8 cellular contexts compared by ENCODE assay signal in the genomic region with DNA sequence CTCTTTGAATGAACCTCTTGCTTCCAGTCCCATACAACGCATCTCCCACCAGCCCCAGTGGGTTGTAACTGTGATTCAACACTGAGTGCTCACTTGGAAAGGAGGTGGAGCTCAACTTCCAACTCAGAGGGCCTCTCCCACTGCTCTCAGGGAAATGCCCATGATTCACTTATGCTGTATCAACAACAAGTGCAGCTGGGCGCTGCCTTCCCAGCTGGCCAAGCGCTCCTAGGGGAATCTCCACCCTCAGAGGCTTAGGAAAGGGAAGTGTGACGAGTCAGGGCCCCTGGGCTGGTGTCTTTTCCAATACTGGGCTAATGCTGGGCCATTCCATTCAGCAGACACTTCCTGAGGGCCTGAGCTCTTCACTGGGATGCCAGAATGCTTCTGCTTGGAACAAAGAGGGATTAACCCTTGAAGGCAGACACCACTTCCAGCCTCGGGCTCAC. TPM values are rescaled to one million over a fixed set of nuclear protein-coding genes. Genes with fewer than 3 reads are reported as not detected.
DNase-seq lines count a peak whose midpoint lies in the region; ATAC-seq and TF ChIP-seq lines count a peak whose summit lies in the region.

No MANE protein-coding gene starts in this region.

- H3K23ac ChIP-seq in trophoblast cell (ENCODE audit: low read length): no peak overlapping the region

- H2BK12ac ChIP-seq in trophoblast cell (ENCODE audit: low read length): no peak overlapping the region

- no peak overlapping the region for H2BK5ac ChIP-seq in trophoblast cell (ENCODE audit: low read depth, low read length, poor library complexity)

- H3K9me3 Mint-ChIP-seq in chondrocyte (ENCODE audit: low read depth): no peaks in the 10 kb centered on the region

- no peaks in the 10 kb centered on the region for H3K79me2 ChIP-seq in trophoblast cell (ENCODE audit: control insufficient read depth, insufficient read depth, low read length, poor library complexity)

- H3K4me2 ChIP-seq in trophoblast cell (ENCODE audit: low read length): no peak overlapping the region

- intact Hi-C loops in sciatic nerve (cut with DNase I): no loop called here

- no peak overlapping the region for H3K9ac ChIP-seq in trophoblast cell (ENCODE audit: low read length)

- peaks cover 4 to 5% of the 10 kb centered on the region in 2 experiments for H3K4me1 ChIP-seq in trophoblast cell (ENCODE audit: control insufficient read depth in 1 of 2, insufficient read depth in 2 of 2, low read length in 2 of 2)

- H3K27ac ChIP-seq in trophoblast cell (ENCODE audit: low read depth, low read length): no peak overlapping the region

- H4K8ac ChIP-seq in trophoblast cell (ENCODE audit: low read depth, low read length): no peak overlapping the region

- no peaks in the 10 kb centered on the region for H3K79me1 ChIP-seq in trophoblast cell (ENCODE audit: low read length)

- no peaks in the 10 kb centered on the region for H3K36me3 ChIP-seq in trophoblast cell (ENCODE audit: control insufficient read depth in 1 of 2, insufficient read depth in 2 of 2, low read length in 2 of 2)

- peak overlapping the region; percentile 59 for H3K27ac Mint-ChIP-seq in chondrocyte (ENCODE audit: unreplicated experiment)

- no peak overlapping the region for H3K18ac ChIP-seq in trophoblast cell (ENCODE audit: low read length)

- H2AFZ ChIP-seq in trophoblast cell (ENCODE audit: insufficient read depth, low read length, poor library complexity): no peak overlapping the region

- TF ChIP-seq CTCF in chondrocyte (IDR thresholded peaks at IDR 0.05): no peak

- no peak for ATAC-seq in HG02852 (IDR thresholded peaks at IDR 0.05; ENCODE audit: unreplicated experiment)
- no peak for ATAC-seq in sciatic nerve
- no peak for ATAC-seq in GM21717 (IDR thresholded peaks at IDR 0.05; ENCODE audit: unreplicated experiment)

- H3K14ac ChIP-seq in trophoblast cell (ENCODE audit: low read length): no peak overlapping the region

- no CpG with 5 or more reads among the region's 5 CpGs for WGBS in trophoblast cell (ENCODE audit: extremely low coverage, insufficient coverage, insufficient read length)

- no peaks in the 10 kb centered on the region for H3K9me3 ChIP-seq in trophoblast cell (ENCODE audit: insufficient read depth, low read depth, low read length)

- no peaks in the 10 kb centered on the region for H3K27me3 ChIP-seq in trophoblast cell (ENCODE audit: insufficient read depth, low read length)

- H3K4me3 ChIP-seq in trophoblast cell (ENCODE audit: low read depth, low read length): no peak overlapping the region

- no peak overlapping the region for H3K4ac ChIP-seq in trophoblast cell (ENCODE audit: low read depth, low read length)

- no peak overlapping the region for H2AK5ac ChIP-seq in trophoblast cell (ENCODE audit: low read length)

- H3K27me3 Mint-ChIP-seq in chondrocyte (ENCODE audit: low read depth): no peaks in the 10 kb centered on the region

- no peak overlapping the region for H3K4me3 Mint-ChIP-seq in chondrocyte (ENCODE audit: unreplicated experiment)

- H4K91ac ChIP-seq in trophoblast cell (ENCODE audit: low read depth, low read length): no peak overlapping the region

- no peak overlapping the region for H4K12ac ChIP-seq in trophoblast cell (ENCODE audit: low read depth, low read length)

- peaks cover 11% of the 10 kb centered on the region for H3K4me1 Mint-ChIP-seq in chondrocyte (ENCODE audit: low read depth)

- peak; percentile 58 for DNase-seq in COLO829 (ENCODE audit: low spot score)
- peak; percentile 22 for DNase-seq in MV-4-11 (lab: John Stamatoyannopoulos, UW)
- no peak for DNase-seq in chondrocyte (ENCODE audit: low spot score)
- DNase-seq in trophoblast cell: peak; percentile 18 to 42
- DNase-seq in sciatic nerve (ENCODE audit: low spot score): no peak
- DNase-seq in OCI-M1 (lab: John Stamatoyannopoulos, UW): no peak

- H3K36me3 Mint-ChIP-seq in chondrocyte (ENCODE audit: low read depth): no peaks in the 10 kb centered on the region

- H2BK120ac ChIP-seq in trophoblast cell (ENCODE audit: insufficient read depth, low read length, poor library complexity): no peak overlapping the region

RNA-seq across cellular contexts. Expression of gene OCSTAMP, which starts 8.1 kb away (rescaled TPM):
- not detected in 3 replicates for total RNA-seq in chondrocyte
- polyA plus RNA-seq in trophoblast cell (2013): 0.03 and 0.04 TPM in 2 replicates
- total RNA-seq in sciatic nerve: not detected

RNA-seq across cellular contexts. Expression of gene ZNF334, which starts 45.2 kb away (rescaled TPM):
- 4.7 to 6.6 TPM (median 4.8 TPM) in 3 replicates for total RNA-seq in chondrocyte
- 6.2 and 7.1 TPM in 2 replicates for polyA plus RNA-seq in trophoblast cell (2013)
- total RNA-seq in sciatic nerve: 9.0 TPM

Comparison
In these comparisons a context has a peak if more than half of its experiments do, and no peak if none do; other contexts are left out.
1. DNase-seq: peak in COLO829 (single experiment), MV-4-11 (single experiment) and trophoblast cell (2 of 2); none in chondrocyte (single experiment), sciatic nerve (single experiment) and OCI-M1 (single experiment).